19 cellular contexts compared by ENCODE assay signal in the genomic region with DNA sequence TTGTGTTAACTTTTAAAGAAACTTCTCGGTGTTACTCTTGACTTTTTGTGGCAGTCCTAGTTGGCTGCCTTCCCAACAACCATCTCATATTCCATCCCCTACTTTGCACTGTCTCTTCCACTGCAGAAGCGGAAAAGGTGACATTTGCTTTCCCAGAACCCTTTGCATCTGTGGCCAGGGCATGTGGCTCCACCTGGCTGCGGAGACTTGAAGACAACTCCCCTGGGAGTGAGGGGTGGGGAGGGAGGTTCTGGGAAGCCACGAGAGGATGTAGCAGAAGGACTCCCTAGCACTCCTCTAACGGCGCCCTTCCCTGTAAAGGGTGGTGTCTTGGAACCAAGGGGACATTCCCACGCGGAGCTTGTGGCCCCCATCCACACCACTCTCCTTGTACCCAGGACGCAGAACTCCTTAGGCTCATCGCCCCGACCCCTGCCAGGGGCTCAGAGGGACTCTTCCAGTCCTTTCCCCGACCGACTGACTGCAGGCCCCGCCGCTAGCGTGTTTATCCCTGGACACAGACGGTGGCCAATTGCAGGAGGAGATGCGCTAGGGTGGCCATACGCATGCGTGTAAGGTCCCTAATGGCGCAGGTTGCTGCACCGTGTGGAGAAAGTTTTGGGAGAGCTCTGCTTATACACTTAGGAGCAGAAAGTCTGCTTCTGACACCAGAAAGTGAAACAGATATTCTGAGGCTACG. TPM values are rescaled to one million over a fixed set of nuclear protein-coding genes. Genes with fewer than 3 reads are reported as not detected.
DNase-seq lines count a peak whose midpoint lies in the region; ATAC-seq, FAIRE-seq and TF ChIP-seq lines count a peak whose summit lies in the region.
"Had no signal": no experiment of that assay in that cellular context is flagged by ENCODE, and none has a peak within 500 bp of the region (broad histone marks: within the 10 kb centered on the region; RNA-seq: fewer than 3 reads in every experiment).

No MANE protein-coding gene starts in this region.

- no peak overlapping the region for H2BK5ac ChIP-seq in mesendoderm (ENCODE audit: low read length)

- H3K36me3 ChIP-seq in Panc1 (ENCODE audit: control insufficient read depth, insufficient read depth, low read length): no peaks in the 10 kb centered on the region
- no peaks in the 10 kb centered on the region for H3K36me3 ChIP-seq in mesendoderm (ENCODE audit: control insufficient read depth, insufficient read depth, low read length)
- no peaks in the 10 kb centered on the region for H3K36me3 ChIP-seq in esophagus squamous epithelium
- H3K36me3 ChIP-seq: Peyer's patch had no signal

- no peak overlapping the region for H2BK15ac ChIP-seq in mesendoderm (replicated peaks; ENCODE audit: low read depth)

- H3K79me1 ChIP-seq in mesendoderm (ENCODE audit: low read length): no peaks in the 10 kb centered on the region

- H2AK5ac ChIP-seq in mesendoderm (ENCODE audit: low read length): no peak overlapping the region

- no peak overlapping the region for H4K8ac ChIP-seq in mesendoderm (ENCODE audit: low read depth, low read length)

- H3K23ac ChIP-seq in mesendoderm (ENCODE audit: low read length): no peak overlapping the region

- H3K18ac ChIP-seq in mesendoderm (ENCODE audit: low read length): no peak overlapping the region

- no peak overlapping the region for H2BK120ac ChIP-seq in mesendoderm (ENCODE audit: low read depth, low read length)

- WGBS in mesendoderm (ENCODE audit: extremely low coverage, insufficient coverage, low lambda C conversion rate): no CpG with 5 or more reads among the region's 23 CpGs
- 85 to 89% methylated on average over 13 to 14 of the region's 23 CpGs for WGBS in esophagus squamous epithelium, 2 donors

- TF ChIP-seq POLR2A in esophagus squamous epithelium (IDR thresholded peaks at IDR 0.05): no peak
- TF ChIP-seq POLR2A in H54 (IDR thresholded peaks at IDR 0.05; ENCODE audit: low read depth, low read length): no peak

- no peak overlapping the region for H3K56ac ChIP-seq in mesendoderm (ENCODE audit: low read length)

- no peaks in the 10 kb centered on the region for H3K79me2 ChIP-seq in mesendoderm (ENCODE audit: control insufficient read depth, insufficient read depth, low read length)

- FAIRE-seq in H54 (lab: Jason Lieb, UNC): no peak

- H3K27ac ChIP-seq in Panc1 (ENCODE audit: low read length) (no peak overlapping the region), mesendoderm (ENCODE audit: low read depth, low read length) (no peak overlapping the region), esophagus squamous epithelium (no peak overlapping the region)
- H3K27ac ChIP-seq: KMS-11, Peyer's patch had no signal

- H3K4ac ChIP-seq in mesendoderm (ENCODE audit: low read depth, low read length): no peak overlapping the region

- in situ Hi-C loops in Panc1 (cut with HindIII; ENCODE audit: low pct_unique_long_range_greater_than_20kb, low sequenced_read_pairs): no loop called here

- H3K4me1 ChIP-seq in Panc1 (ENCODE audit: control insufficient read depth, insufficient read depth, low read length) (no peaks in the 10 kb centered on the region), mesendoderm (ENCODE audit: control insufficient read depth, low read depth, low read length) (no peaks in the 10 kb centered on the region), esophagus squamous epithelium (no peaks in the 10 kb centered on the region)
- H3K4me1 ChIP-seq: Peyer's patch had no signal

- H4K5ac ChIP-seq in mesendoderm (ENCODE audit: low read length): no peak overlapping the region

- TF ChIP-seq CTCF in Panc1 (IDR thresholded peaks at IDR 0.05) (no peak), esophagus squamous epithelium (IDR thresholded peaks at IDR 0.05) (no peak)

- POLR2A ChIA-PET in Panc1 (lab: Charles Lee): no interaction called here

- intact Hi-C loops in Panc1 (cut with micrococcal nuclease; ENCODE audit: unreplicated experiment) (no loop called here), esophagus squamous epithelium (cut with DNase I) (no loop called here)

- ATAC-seq in Panc1: peak; percentile 21; the same call in 1 of the 2 replicates
- no peak for ATAC-seq in HG03039 (IDR thresholded peaks at IDR 0.05; ENCODE audit: unreplicated experiment)
- ATAC-seq: SK-N-SH treated with all-trans-retinoic acid at 6 μM for 48 hours had no signal

- no peaks in the 10 kb centered on the region for H3K9me3 ChIP-seq in Panc1 (ENCODE audit: control insufficient read depth, insufficient read depth, low read depth, low read length)
- H3K9me3 ChIP-seq in esophagus squamous epithelium: no peaks in the 10 kb centered on the region
- H3K9me3 ChIP-seq: Peyer's patch had no signal

- H3K4me3 ChIP-seq in Panc1 (ENCODE audit: low read depth in 2 of 2, low read length in 2 of 2) (no peak overlapping the region), mesendoderm (ENCODE audit: low read length) (no peak overlapping the region), esophagus squamous epithelium (no peak overlapping the region)
- H3K4me3 ChIP-seq: Peyer's patch had no signal

- DNase-seq in NCI-H82 (lab: John Stamatoyannopoulos, UW) (peak; percentile 41), NCI-H82 treated with DMSO at 0.1 percent for 48 hours (lab: John Stamatoyannopoulos, UW; ENCODE audit: unreplicated experiment) (no peak), Panc1 (ENCODE audit: low read depth, low spot score) (no peak), mesendoderm (peak; percentile 50), esophagus squamous epithelium (lab: John Stamatoyannopoulos, UW) (no peak), H54 (ENCODE audit: insufficient read length, low spot score) (no peak)
- no peak for DNase-seq in stimulated activated CD4-positive, alpha-beta T cell treated with anti-CD3 and anti-CD28 coated beads, Interleukin-1b, Interleukin-23, amount 100 ng/mL, for 48 hours
- DNase-seq: 8988T; Calu3; CD4-positive, alpha-beta memory T cell; DMS53; NCI-H1105; NCI-H187; NCI-H774; Peyer's patch; SHP77 had no signal

- H3K27me3 ChIP-seq in Panc1 (ENCODE audit: control insufficient read depth, insufficient read depth, low read length): no peaks in the 10 kb centered on the region
- no peaks in the 10 kb centered on the region for H3K27me3 ChIP-seq in mesendoderm (ENCODE audit: insufficient read depth, low read length, poor library complexity)
- no peaks in the 10 kb centered on the region for H3K27me3 ChIP-seq in esophagus squamous epithelium
- H3K27me3 ChIP-seq: Peyer's patch had no signal

- no TSS peak for BruUV-seq in Panc1 (replicated peaks; lab: Mats Ljungman, UMichigan)

- no peak overlapping the region for H3K9ac ChIP-seq in mesendoderm (ENCODE audit: low read length)
- H3K9ac ChIP-seq: KMS-11 had no signal

- CTCF ChIA-PET in Panc1 (lab: Charles Lee): interaction anchor here (1.0 kb wide), 1 partner anchor 104 kb away, joined by 3 read pairs; no protein-coding TSS in a partner anchor

- no peak overlapping the region for H3K4me2 ChIP-seq in mesendoderm (ENCODE audit: low read length)
- H3K4me2 ChIP-seq: KMS-11 had no signal

RNA-seq across cellular contexts. Expression of gene SECISBP2L, which starts 33.2 kb away (rescaled TPM):
- total RNA-seq in Panc1 (2021; ENCODE audit: unreplicated experiment): 40.5 TPM
- 14.2 TPM for polyA plus RNA-seq in Panc1 (2012; ENCODE audit: insufficient read length)
- 11.6 TPM for polyA plus RNA-seq in mesendoderm (2013, experiment 1 of 2)
- polyA plus RNA-seq in mesendoderm (2013, experiment 2 of 2): 10.6 TPM
- 10 to 100 TPM; 15.1 to 33.0 (median 20.3) TPM for total RNA-seq in esophagus squamous epithelium

Comparison
In these comparisons a context has a peak if more than half of its experiments do, and no peak if none do; other contexts are left out.
1. DNase-seq: peak in NCI-H82 (single experiment) and mesendoderm (single experiment); none in NCI-H82 treated with DMSO at 0.1 percent for 48 hours (single experiment), Panc1 (single experiment), esophagus squamous epithelium (single experiment), stimulated activated CD4-positive, alpha-beta T cell treated with anti-CD3 and anti-CD28 coated beads, Interleukin-1b, Interleukin-23, amount 100 ng/mL, for 48 hours (single experiment) and H54 (single experiment).